Comparison of ENCODE assay signal across 8 cellular contexts in genomic region chr14:70255071-70256057, GRCh38.
DNase-seq lines count a peak whose midpoint lies in the region; ATAC-seq and TF ChIP-seq lines count a peak whose summit lies in the region.
"Not testable (repeated sequence)": the region's sequence is repeated elsewhere in the genome, so short reads cannot be mapped to it uniquely, and the experiment has no call there.

No MANE protein-coding gene starts in this region.

- not testable (repeated sequence) for H3K9me3 ChIP-seq in MM.1S (replicated peaks; ENCODE audit: insufficient read depth, low read length); NT2/D1 (ENCODE audit: insufficient read depth, low read length); upper lobe of right lung

- not testable (repeated sequence) for H3K79me2 ChIP-seq in MM.1S (ENCODE audit: low read length)

- H3K4me2 ChIP-seq in MM.1S (ENCODE audit: low read depth, low read length): not testable (repeated sequence)

- H4K20me1 ChIP-seq in MM.1S (ENCODE audit: insufficient read depth, low read length): not testable (repeated sequence)

- not testable (repeated sequence) for H3K27ac ChIP-seq in MM.1S (ENCODE audit: low read length); upper lobe of right lung

- DNase-seq in GM06990 (ENCODE audit: extremely low read depth, insufficient read length); NT2/D1 (ENCODE audit: low read depth, low spot score); chondrocyte (ENCODE audit: low spot score); upper lobe of right lung: not testable (repeated sequence)
- DNase-seq in MM.1S (peak; percentile 16), islet precursor cell (peak; percentile 84), progenitor cell of endocrine pancreas (ENCODE audit: low spot score, unreplicated experiment) (peak; percentile 34)
- DNase-seq in activated CD8-positive, alpha-beta memory T cell treated with anti-CD3 and anti-CD28 coated beads for 24 hours: peak; percentile 62

- not testable (repeated sequence) for H3K4me1 Mint-ChIP-seq in chondrocyte (ENCODE audit: low read depth); progenitor cell of endocrine pancreas (ENCODE audit: low read depth)

- peak overlapping the region; percentile 49 for H3K4me3 ChIP-seq in GM06990 (replicated peaks; ENCODE audit: low read depth, low read length)
- H3K4me3 ChIP-seq in MM.1S (ENCODE audit: low read length): not testable (repeated sequence)
- peak overlapping the region; percentile 21 for H3K4me3 ChIP-seq in NT2/D1 (ENCODE audit: insufficient read length, low read depth)
- H3K4me3 ChIP-seq in upper lobe of right lung: peak overlapping the region; percentile 16

- H3K27me3 Mint-ChIP-seq in chondrocyte (ENCODE audit: low read depth): peaks cover 38% of the 10 kb centered on the region
- not testable (repeated sequence) for H3K27me3 Mint-ChIP-seq in progenitor cell of endocrine pancreas

- H3K36me3 ChIP-seq in GM06990 (ENCODE audit: control insufficient read depth, insufficient read depth, low read length); MM.1S (replicated peaks; ENCODE audit: insufficient read depth, low read length); NT2/D1 (ENCODE audit: insufficient read depth, insufficient read length, low read length); upper lobe of right lung: not testable (repeated sequence)

- not testable (repeated sequence) for H3K4me1 ChIP-seq in MM.1S (ENCODE audit: low read length); NT2/D1 (ENCODE audit: insufficient read depth, insufficient read length); upper lobe of right lung

- not testable (repeated sequence) for H2AFZ ChIP-seq in MM.1S (ENCODE audit: low read length)

- not testable (repeated sequence) for H3K27ac Mint-ChIP-seq in chondrocyte (ENCODE audit: unreplicated experiment)
- H3K27ac Mint-ChIP-seq in progenitor cell of endocrine pancreas: peak overlapping the region; percentile 68

- H3K4me3 Mint-ChIP-seq in chondrocyte (ENCODE audit: unreplicated experiment) (peak overlapping the region; percentile 51), progenitor cell of endocrine pancreas (ENCODE audit: low read depth) (peak overlapping the region; percentile 76)

- not testable (repeated sequence) for H3K9me2 ChIP-seq in MM.1S (replicated peaks; ENCODE audit: insufficient read depth, low read length)

- not testable (repeated sequence) for H3K9ac ChIP-seq in MM.1S (ENCODE audit: low read length); NT2/D1 (ENCODE audit: insufficient read length, low read depth)

- not testable (repeated sequence) for H3F3A ChIP-seq in MM.1S (ENCODE audit: insufficient read depth, low read length)

- not testable (repeated sequence) for ATAC-seq in upper lobe of right lung

- intact Hi-C loops in upper lobe of right lung (cut with DNase I): not testable (repeated sequence)

- not testable (repeated sequence) for TF ChIP-seq CTCF in GM06990 (IDR thresholded peaks at IDR 0.05; ENCODE audit: insufficient read depth, low read length, poor library complexity, severe bottlenecking); MM.1S (IDR thresholded peaks at IDR 0.05; ENCODE audit: low read length); chondrocyte (IDR thresholded peaks at IDR 0.05); progenitor cell of endocrine pancreas (IDR thresholded peaks at IDR 0.05; ENCODE audit: unreplicated experiment); upper lobe of right lung (IDR thresholded peaks at IDR 0.05)

- not testable (repeated sequence) for H3K9me3 Mint-ChIP-seq in chondrocyte (ENCODE audit: low read depth); progenitor cell of endocrine pancreas (ENCODE audit: low read depth)

- not testable (repeated sequence) for H3K27me3 ChIP-seq in GM06990 (replicated peaks; ENCODE audit: control insufficient read depth, insufficient read depth, low read length); MM.1S (replicated peaks; ENCODE audit: insufficient read depth, low read length); NT2/D1 (ENCODE audit: insufficient read depth, insufficient read length)
- peaks cover 40% of the 10 kb centered on the region for H3K27me3 ChIP-seq in upper lobe of right lung

- H3K36me3 Mint-ChIP-seq in chondrocyte (ENCODE audit: low read depth); progenitor cell of endocrine pancreas (ENCODE audit: insufficient read depth): not testable (repeated sequence)
